ENCODE assay signal across 31 cellular contexts in genomic region chr5:9771079-9771478, GRCh38.
A peak's percentile ranks its signal among the peaks of the same experiment; 100 is the strongest.
DNase-seq lines count a peak whose midpoint lies in the region; ATAC-seq, FAIRE-seq and TF ChIP-seq lines count a peak whose summit lies in the region.
"Had no signal": no experiment of that assay in that cellular context is flagged by ENCODE, and none has a peak within 500 bp of the region (broad histone marks: within the 10 kb centered on the region; RNA-seq: fewer than 3 reads in every experiment).

No MANE protein-coding gene starts in this region.

- intact Hi-C loops in HepG2 (cut with micrococcal nuclease; ENCODE audit: unreplicated experiment) = no loop called here
- intact Hi-C loops in right lobe of liver (cut with DNase I) = no loop called here
- intact Hi-C loops in K562 (cut with micrococcal nuclease) = no loop called here

- H3K9me1 ChIP-seq in K562 (ENCODE audit: control insufficient read depth, insufficient read depth, low read length) = no peaks in the 10 kb centered on the region

- TF ChIP-seq POLR2A in HepG2 (IDR thresholded peaks at IDR 0.05; ENCODE audit: insufficient read depth in 1 of 2, low read depth in 2 of 2, low read length in 2 of 2) = no peak
- no peak for TF ChIP-seq POLR2A in right lobe of liver (IDR thresholded peaks at IDR 0.05)
- no peak for TF ChIP-seq POLR2A in A549 (IDR thresholded peaks at IDR 0.05; ENCODE audit: low read length)
- TF ChIP-seq POLR2A in K562 (conservative IDR thresholded peaks at IDR 0.05) = no peak

- no peak overlapping the region for H3K4me2 ChIP-seq in HepG2 (ENCODE audit: low read depth, low read length)
- no peak overlapping the region for H3K4me2 ChIP-seq in A549
- H3K4me2 ChIP-seq in K562 (ENCODE audit: insufficient read depth, low read length) = no peak overlapping the region
- H3K4me2 ChIP-seq: BLaER1; BLaER1 treated with 17β-estradiol and CSF1 and Interleukin-3, amounts not matched to agents 10 nM and 100 nM had no signal

- FAIRE-seq in HepG2 (lab: Jason Lieb, UNC) (no peak), A549 (lab: Jason Lieb, UNC) (no peak), K562 (lab: Jason Lieb, UNC) (no peak)
- FAIRE-seq: D721Med had no signal

- TF ChIP-seq EP300 in HepG2 (IDR thresholded peaks at IDR 0.05; ENCODE audit: low read depth in 2 of 2, low read length in 2 of 2) = no peak
- TF ChIP-seq EP300 in HepG2 (CRISPR knock-in tag; IDR thresholded peaks at IDR 0.05; ENCODE audit: borderline replicate concordance) = no peak
- TF ChIP-seq EP300 in A549 (IDR thresholded peaks at IDR 0.05) = no peak
- TF ChIP-seq EP300 in K562 (IDR thresholded peaks at IDR 0.05; ENCODE audit: low read length) = no peak

- H3K9me3 ChIP-seq in HepG2 (ENCODE audit: low read length) = no peaks in the 10 kb centered on the region
- no peaks in the 10 kb centered on the region for H3K9me3 ChIP-seq in right lobe of liver
- H3K9me3 ChIP-seq in A549 = no peaks in the 10 kb centered on the region
- H3K9me3 ChIP-seq in K562 (replicated peaks; ENCODE audit: control insufficient read depth, insufficient read depth, low read depth, low read length) = no peaks in the 10 kb centered on the region
- H3K9me3 ChIP-seq: BE2C; BLaER1; BLaER1 treated with 17β-estradiol and CSF1 and Interleukin-3, amounts not matched to agents 10 nM and 100 nM; Caco-2 had no signal

- TF ChIP-seq RAD21 in HepG2 (CRISPR knock-in tag; IDR thresholded peaks at IDR 0.05) (no peak), A549 (conservative IDR thresholded peaks at IDR 0.05 in 1 of 2, IDR thresholded peaks at IDR 0.05 in 1 of 2) (no peak), K562 (CRISPR knock-in tag; conservative IDR thresholded peaks at IDR 0.05 in 1 of 2, IDR thresholded peaks at IDR 0.05 in 1 of 2) (no peak)

- no peak overlapping the region for H3K9ac ChIP-seq in HepG2 (ENCODE audit: insufficient read depth, low read depth, low read length)
- H3K9ac ChIP-seq in K562 (ENCODE audit: insufficient read depth in 1 of 2, low read depth in 2 of 2, low read length in 2 of 2) = no peak overlapping the region
- H3K9ac ChIP-seq: BLaER1; BLaER1 treated with 17β-estradiol and CSF1 and Interleukin-3, amounts not matched to agents 10 nM and 100 nM had no signal

- H3K4me1 ChIP-seq in HepG2 (ENCODE audit: insufficient read depth, low read length) = no peaks in the 10 kb centered on the region
- H3K4me1 ChIP-seq in right lobe of liver = no peaks in the 10 kb centered on the region
- H3K4me1 ChIP-seq in A549 = no peaks in the 10 kb centered on the region
- H3K4me1 ChIP-seq in K562 (replicated peaks in 1 of 2; ENCODE audit: control insufficient read depth in 2 of 2, insufficient read depth in 2 of 2, low read length in 2 of 2) = no peaks in the 10 kb centered on the region
- H3K4me1 ChIP-seq: BLaER1; BLaER1 treated with 17β-estradiol and CSF1 and Interleukin-3, amounts not matched to agents 10 nM and 100 nM; Caco-2 had no signal

- H2AFZ ChIP-seq in HepG2 (ENCODE audit: low read length) (no peak overlapping the region), K562 (ENCODE audit: low read depth, low read length) (no peak overlapping the region)

- no peak for DNase-seq in HepG2 (ENCODE audit: low spot score)
- no peak for DNase-seq in right lobe of liver
- no peak for DNase-seq in A549 (ENCODE audit: low read depth in 1 of 2, low spot score in 1 of 2)
- DNase-seq in K562 (ENCODE audit: extremely low read depth in 1 of 4, low spot score in 3 of 4) = no peak
- DNase-seq in mucosa of gallbladder (ENCODE audit: low spot score) = no peak
- DNase-seq in NCI-H187 (lab: John Stamatoyannopoulos, UW) = no peak
- DNase-seq: 8988T; ACHN; AML-193; BE2C; C1 segment of cervical spinal cord; Caco-2; Calu3; CD4-positive, alpha-beta memory T cell; CD4-positive, alpha-beta T cell; CD4-positive, CD25-positive, alpha-beta regulatory T cell; CD8-positive, alpha-beta memory T cell; CD8-positive, alpha-beta T cell; COR-L47; DMS 273 treated with DMSO at 0.1 percent for 48 hours; DMS153; DMS53; DMS79; DMS79 treated with DMSO at 0.1 percent for 48 hours; DND-41; EL had no signal

- no peak for ATAC-seq in HepG2
- ATAC-seq in right lobe of liver = no peak
- ATAC-seq in A549 = no peak
- ATAC-seq in K562 = no peak
- ATAC-seq: CD8-positive, alpha-beta T cell had no signal

- H3K4me3 ChIP-seq in HepG2 (replicated peaks in 1 of 3; ENCODE audit: insufficient read depth in 1 of 3, low read depth in 2 of 3, low read length in 3 of 3) (no peak overlapping the region), right lobe of liver (no peak overlapping the region), A549 (no peak overlapping the region), K562 (no peak overlapping the region)
- H3K4me3 ChIP-seq: BLaER1; BLaER1 treated with 17β-estradiol and CSF1 and Interleukin-3, amounts not matched to agents 10 nM and 100 nM had no signal

- POLR2A ChIA-PET in HepG2 (lab: Yijun Ruan, JAX) (no interaction called here), A549 (lab: Yijun Ruan, JAX) (no interaction called here), K562 (lab: Yijun Ruan, JAX) (no interaction called here)

- H3K27ac ChIP-seq in HepG2 (ENCODE audit: extremely low read length, insufficient read depth, low read length) (no peak overlapping the region), right lobe of liver (no peak overlapping the region), A549 (no peak overlapping the region), K562 (ENCODE audit: extremely low read depth, low read depth, low read length) (no peak overlapping the region)
- H3K27ac ChIP-seq: 22Rv1; BLaER1; BLaER1 treated with 17β-estradiol and CSF1 and Interleukin-3, amounts not matched to agents 10 nM and 100 nM; C4-2B had no signal

- no peaks in the 10 kb centered on the region for H3K79me2 ChIP-seq in HepG2 (ENCODE audit: insufficient read depth, low read length)
- no peaks in the 10 kb centered on the region for H3K79me2 ChIP-seq in K562 (ENCODE audit: control insufficient read depth, insufficient read depth, low read length)

- in situ Hi-C loops in HepG2 (cut with HindIII; ENCODE audit: extremely low pct_ligation_motif_present, low pct_unique_long_range_greater_than_20kb) = no loop called here
- in situ Hi-C loops in K562 (cut with MboI) = no loop called here

- no peaks in the 10 kb centered on the region for H3K36me3 ChIP-seq in HepG2 (replicated peaks in 1 of 2; ENCODE audit: control insufficient read depth in 1 of 2, insufficient read depth in 2 of 2, low read length in 2 of 2)
- H3K36me3 ChIP-seq in right lobe of liver = no peaks in the 10 kb centered on the region
- H3K36me3 ChIP-seq in K562 (ENCODE audit: control insufficient read depth, insufficient read depth, low read length) = no peaks in the 10 kb centered on the region
- H3K36me3 ChIP-seq: BE2C; BLaER1; BLaER1 treated with 17β-estradiol and CSF1 and Interleukin-3, amounts not matched to agents 10 nM and 100 nM had no signal

- CTCF ChIA-PET in HepG2 (lab: Yijun Ruan, JAX; ENCODE audit: low intra/inter-chr PET ratio, low total read pairs) = no interaction called here
- CTCF ChIA-PET in A549 (lab: Yijun Ruan, JAX) = no interaction called here
- CTCF ChIA-PET in K562 (lab: Yijun Ruan, JAX; ENCODE audit: low intra/inter-chr PET ratio) = no interaction called here

- H4K20me1 ChIP-seq in HepG2 (ENCODE audit: insufficient read depth, low read length) (no peaks in the 10 kb centered on the region), K562 (replicated peaks; ENCODE audit: control insufficient read depth, insufficient read depth, low read length) (no peaks in the 10 kb centered on the region)
- H4K20me1 ChIP-seq: BLaER1; BLaER1 treated with 17β-estradiol and CSF1 and Interleukin-3, amounts not matched to agents 10 nM and 100 nM had no signal

- no TSS peak for BruUV-seq in HepG2 (replicated peaks; lab: Mats Ljungman, UMichigan)
- BruUV-seq in K562 (replicated peaks; lab: Mats Ljungman, UMichigan) = no TSS peak

- TF ChIP-seq CTCF in HepG2 (CRISPR knock-in tag; IDR thresholded peaks at IDR 0.05) (no peak), right lobe of liver (IDR thresholded peaks at IDR 0.05) (no peak), A549 (IDR thresholded peaks at IDR 0.05) (no peak), K562 (IDR thresholded peaks at IDR 0.05 in 2 of 3, conservative IDR thresholded peaks at IDR 0.05 in 1 of 3; ENCODE audit: insufficient read depth in 2 of 3, low read depth in 1 of 3, low read length in 3 of 3) (no peak)

- H3K27me3 ChIP-seq in HepG2 (ENCODE audit: control insufficient read depth in 1 of 2, insufficient read depth in 2 of 2, low read length in 2 of 2) (no peaks in the 10 kb centered on the region), right lobe of liver (no peaks in the 10 kb centered on the region), K562 (ENCODE audit: control insufficient read depth in 2 of 2, insufficient read depth in 2 of 2, low read length in 2 of 2) (no peaks in the 10 kb centered on the region)
- H3K27me3 ChIP-seq: BE2C; BLaER1; BLaER1 treated with 17β-estradiol and CSF1 and Interleukin-3, amounts not matched to agents 10 nM and 100 nM had no signal

- 3% methylated on average over 1 of the region's 1 CpG for WGBS in HepG2 (ENCODE audit: low lambda C conversion rate)
- WGBS in right lobe of liver (ENCODE audit: insufficient coverage, low coverage, low lambda C conversion rate, missing lambda C conversion rate) = 40% methylated on average over 1 of the region's 1 CpG
- WGBS in A549 (ENCODE audit: missing lambda C conversion rate) = 2% methylated on average over 1 of the region's 1 CpG
- 5% methylated on average over 1 of the region's 1 CpG for WGBS in K562 (ENCODE audit: insufficient coverage, low coverage, missing lambda C conversion rate)

TF ChIP-seq in A549, 52 proteins besides CTCF, POLR2A, EP300 and RAD21 (continues in another document):
- peak; percentile 43; the same call in 1 of the 2 replicates for TF ChIP-seq USF2 (IDR thresholded peaks at IDR 0.05)

TF ChIP-seq in K562, 482 proteins besides CTCF, POLR2A, EP300 and RAD21 (continues in another document):
- TF ChIP-seq MAFF (IDR thresholded peaks at IDR 0.05; ENCODE audit: low read length) = no peak
- peak; percentile 83 for TF ChIP-seq TFE3 (CRISPR knock-in tag; IDR thresholded peaks at IDR 0.05)

Comparison
In these comparisons a context has a peak if more than half of its experiments do, and no peak if none do; other contexts are left out.
1. Of the 241 proteins assayed by ChIP-seq in both HepG2 and K562: peak only in HepG2: RAD51; only in K562: TFE3; in both: none; in neither: 239.